ENCODE assay signal across 8 cellular contexts in the genomic region with DNA sequence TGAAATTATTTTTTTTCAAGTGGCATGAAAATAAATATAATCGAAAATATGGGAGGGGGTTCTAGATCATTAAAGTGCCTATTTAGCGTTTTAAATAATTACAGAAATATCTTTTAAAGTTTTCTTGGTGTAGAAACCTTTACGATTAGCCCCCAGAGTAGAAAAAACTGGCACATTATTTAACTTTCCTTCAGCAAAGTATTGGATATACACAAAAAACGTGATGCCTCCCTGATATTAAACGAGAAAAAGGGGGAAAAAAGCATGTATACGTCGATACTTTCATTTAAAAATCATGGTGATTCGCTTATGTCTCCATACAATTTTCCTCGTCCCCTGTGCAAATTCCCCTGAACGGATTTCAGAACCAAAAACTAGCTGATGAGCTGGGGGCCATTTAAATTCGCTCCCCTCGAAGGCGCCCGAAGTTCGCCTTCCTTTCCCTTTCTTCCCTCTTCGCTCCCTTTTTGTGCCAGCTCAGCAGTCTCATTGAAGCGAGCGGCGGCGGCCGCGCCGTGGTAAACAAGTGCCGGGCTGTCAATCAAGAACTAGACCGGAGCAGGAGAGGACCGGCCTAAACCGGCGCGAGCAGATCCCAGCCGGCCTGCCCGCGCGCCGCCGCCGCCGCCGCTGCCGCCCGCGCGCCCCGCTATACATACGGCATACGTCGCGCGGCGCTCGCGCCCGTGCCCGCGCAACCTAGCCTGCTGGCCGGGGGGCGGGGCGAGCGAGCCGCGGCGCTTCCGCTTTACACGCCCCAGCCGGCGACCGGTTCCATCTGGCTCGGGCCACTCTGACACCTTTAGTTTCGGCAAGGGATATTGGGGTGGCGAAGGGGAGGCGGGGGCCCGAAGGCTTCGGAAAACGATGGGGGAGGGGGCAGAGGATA. TPM values are rescaled to one million over a fixed set of nuclear protein-coding genes. Genes with fewer than 3 reads are reported as not detected.
DNase-seq lines count a peak whose midpoint lies in the region; ATAC-seq, FAIRE-seq and TF ChIP-seq lines count a peak whose summit lies in the region.

No MANE protein-coding gene starts in this region.

- peaks cover 79% of the 10 kb centered on the region for H3K79me2 ChIP-seq in astrocyte (ENCODE audit: insufficient read depth, low read length)

- H3K36me3 ChIP-seq in astrocyte (ENCODE audit: insufficient read depth, low read length) (peaks cover 30% of the 10 kb centered on the region), rectal smooth muscle tissue (ENCODE audit: control insufficient read depth, insufficient read depth, low read length) (peaks cover 4% of the 10 kb centered on the region), aorta (ENCODE audit: control insufficient read depth in 1 of 2, insufficient read depth in 2 of 2, low read length in 1 of 2) (no peaks in the 10 kb centered on the region)

- 0% methylated on average over 55 to 73 of the region's 73 CpGs for WGBS in aorta, 2 donors

- no peaks in the 10 kb centered on the region for H3K9me3 ChIP-seq in astrocyte (ENCODE audit: insufficient read depth, low read depth, low read length)
- H3K9me3 ChIP-seq in aorta (ENCODE audit: control insufficient read depth, low read length) = no peaks in the 10 kb centered on the region

- peak overlapping the region; percentile 95 for H3K4me3 ChIP-seq in astrocyte (ENCODE audit: insufficient read depth, low read depth, low read length)
- peak overlapping the region; percentile 78 for H3K4me3 ChIP-seq in rectal smooth muscle tissue (ENCODE audit: low read length)
- H3K4me3 ChIP-seq in aorta (ENCODE audit: low read length in 2 of 2) = peak overlapping the region; percentile 67 to 99

- intact Hi-C loops in aorta (cut with DNase I) = loop anchor here (5.0 to 10.0 kb wide), 5 partner anchors 98 to 515 kb away; no protein-coding TSS in a partner anchor

- H3K4me3 Mint-ChIP-seq in T-helper 2 cell treated with Interferon-gamma antibody and Interleukin-4, amounts not matched to agents 5 μg/mL and 100 μg/mL, for 36 hours = peak overlapping the region; percentile 100
- peak overlapping the region; percentile 97 for H3K4me3 Mint-ChIP-seq in astrocyte (ENCODE audit: unreplicated experiment)

- H3K9ac ChIP-seq in astrocyte (ENCODE audit: low read length) (peak overlapping the region; percentile 99), rectal smooth muscle tissue (ENCODE audit: low read length) (peak overlapping the region; percentile 87)

- peak overlapping the region; percentile 99 for H3K27ac Mint-ChIP-seq in T-helper 2 cell treated with Interferon-gamma antibody and Interleukin-4, amounts not matched to agents 5 μg/mL and 100 μg/mL, for 36 hours
- H3K27ac Mint-ChIP-seq in astrocyte (ENCODE audit: unreplicated experiment) = peak overlapping the region; percentile 100

- no peaks in the 10 kb centered on the region for H3K9me3 Mint-ChIP-seq in T-helper 2 cell treated with Interferon-gamma antibody and Interleukin-4, amounts not matched to agents 5 μg/mL and 100 μg/mL, for 36 hours
- no peaks in the 10 kb centered on the region for H3K9me3 Mint-ChIP-seq in astrocyte (ENCODE audit: unreplicated experiment)

- peak; percentile 83 to 92 for DNase-seq in NCI-H187 (lab: John Stamatoyannopoulos, UW)
- DNase-seq in T-helper 2 cell treated with Interferon-gamma antibody and Interleukin-4, amounts not matched to agents 5 μg/mL and 100 μg/mL, for 36 hours (ENCODE audit: low spot score) = peak; percentile 96
- peak; percentile 72 for DNase-seq in astrocyte (ENCODE audit: low read depth)
- peak; percentile 83 for DNase-seq in hepatic stellate cell (ENCODE audit: low spot score)
- DNase-seq in aorta = peak; percentile 97

- H3K27me3 ChIP-seq in astrocyte (ENCODE audit: insufficient read depth, low read length) (no peaks in the 10 kb centered on the region), rectal smooth muscle tissue (ENCODE audit: control insufficient read depth, insufficient read depth, low read length) (no peaks in the 10 kb centered on the region), aorta (ENCODE audit: control insufficient read depth in 1 of 2, insufficient read depth in 2 of 2, low read length in 1 of 2) (no peaks in the 10 kb centered on the region)

- ATAC-seq in GM18502 (IDR thresholded peaks at IDR 0.05; ENCODE audit: poor library complexity, unreplicated experiment) (peak; percentile 60), HG02943 (IDR thresholded peaks at IDR 0.05; ENCODE audit: low read depth, unreplicated experiment) (peak; percentile 43), aorta (ENCODE audit: low FRiP score) (peak; percentile 84)

- peaks cover 29% of the 10 kb centered on the region for H3K4me1 Mint-ChIP-seq in T-helper 2 cell treated with Interferon-gamma antibody and Interleukin-4, amounts not matched to agents 5 μg/mL and 100 μg/mL, for 36 hours (ENCODE audit: low read depth)
- peaks cover 20% of the 10 kb centered on the region for H3K4me1 Mint-ChIP-seq in astrocyte (ENCODE audit: low read depth, unreplicated experiment)

- no peaks in the 10 kb centered on the region for H3K27me3 Mint-ChIP-seq in T-helper 2 cell treated with Interferon-gamma antibody and Interleukin-4, amounts not matched to agents 5 μg/mL and 100 μg/mL, for 36 hours (ENCODE audit: low read depth)
- no peaks in the 10 kb centered on the region for H3K27me3 Mint-ChIP-seq in astrocyte (ENCODE audit: low read depth, unreplicated experiment)

- H3K4me1 ChIP-seq in astrocyte (ENCODE audit: insufficient read depth, low read length) (peaks cover 9% of the 10 kb centered on the region), rectal smooth muscle tissue (ENCODE audit: control insufficient read depth, insufficient read depth, low read length) (peaks cover 26% of the 10 kb centered on the region), aorta (ENCODE audit: control insufficient read depth in 1 of 2, insufficient read depth in 2 of 2, low read length in 2 of 2) (no peaks in the 10 kb centered on the region)

- peak overlapping the region; percentile 93 for H3K4me2 ChIP-seq in astrocyte (ENCODE audit: low read length)

- peak overlapping the region; percentile 99 for H3K27ac ChIP-seq in astrocyte (ENCODE audit: low read depth, low read length)
- H3K27ac ChIP-seq in rectal smooth muscle tissue (ENCODE audit: low read depth, low read length) = peak overlapping the region; percentile 98
- H3K27ac ChIP-seq in aorta (ENCODE audit: low read depth in 1 of 2, low read length in 2 of 2) = peak overlapping the region; percentile 64 to 100

- TF ChIP-seq CTCF in astrocyte (IDR thresholded peaks at IDR 0.05; ENCODE audit: insufficient read depth, low read depth, low read length) = no peak

- peak overlapping the region; percentile 53 for H2AFZ ChIP-seq in astrocyte (ENCODE audit: low read depth, low read length)

- peaks cover 30% of the 10 kb centered on the region for H3K36me3 Mint-ChIP-seq in T-helper 2 cell treated with Interferon-gamma antibody and Interleukin-4, amounts not matched to agents 5 μg/mL and 100 μg/mL, for 36 hours (ENCODE audit: low read depth)
- H3K36me3 Mint-ChIP-seq in astrocyte (ENCODE audit: low read depth, unreplicated experiment) = peaks cover 2% of the 10 kb centered on the region

- peaks cover 10% of the 10 kb centered on the region for H4K20me1 ChIP-seq in astrocyte (ENCODE audit: insufficient read depth, low read length)

- no peak for FAIRE-seq in astrocyte (lab: Jason Lieb, UNC)

RNA-seq across cellular contexts. Expression of a gene that starts 3.3 kb away (rescaled TPM):
- total RNA-seq in astrocyte (73.1 and 94.7 TPM in 2 replicates), aorta (10 to 100 TPM; 45.6 to 72.2 TPM)
- 10 to 100 TPM; 11.4 to 13.0 TPM for polyA plus RNA-seq in aorta

Comparison
In these comparisons a context has a peak if more than half of its experiments do, and no peak if none do; other contexts are left out.
1. Peak in every context shown above with its lines: DNase-seq, ATAC-seq, H3K4me3 ChIP-seq and H3K27ac ChIP-seq.